Comparison of ENCODE assay signal across 29 cellular contexts in genomic region chr2:209277444-209277843, GRCh38.
"Had no signal": no experiment of that assay in that cellular context is flagged by ENCODE, and none has a peak within 500 bp of the region (broad histone marks: within the 10 kb centered on the region; RNA-seq: fewer than 3 reads in every experiment).

No MANE protein-coding gene starts in this region.

- H3K36me3 ChIP-seq: ascending aorta, breast epithelium, gastrocnemius medialis, heart left ventricle had no signal

- H3K36me3 Mint-ChIP-seq: activated naive CD4-positive, alpha-beta T cell treated with anti-CD3 and anti-CD28 coated beads, Interleukin-2, amount 10 ng/mL, durations not matched to agents 7 days and 5 days; activated naive CD4-positive, alpha-beta T cell treated with anti-CD3 and anti-CD28 coated beads, Interleukin-2, amount 50 U/mL, for 72 hours; activated naive CD8-positive, alpha-beta T cell treated with anti-CD3 and anti-CD28 coated beads, Interleukin-2, amount 10 ng/mL, durations not matched to agents 7 days and 5 days; brain had no signal

- H3K27ac ChIP-seq: ascending aorta, breast epithelium, coronary artery, dorsolateral prefrontal cortex, gastrocnemius medialis, heart left ventricle had no signal

- H3K9me3 ChIP-seq: breast epithelium, gastrocnemius medialis had no signal

- H3K27me3 ChIP-seq: ascending aorta, breast epithelium, gastrocnemius medialis, heart left ventricle had no signal

- H3K4me3 Mint-ChIP-seq: activated CD4-positive, alpha-beta memory T cell treated with anti-CD3 and anti-CD28 coated beads, Interleukin-2, amount 10 ng/mL, durations not matched to agents 7 days and 5 days; activated CD4-positive, alpha-beta T cell treated with anti-CD3 and anti-CD28 coated beads, Interleukin-2, amount 10 ng/mL, durations not matched to agents 7 days and 5 days; activated naive CD4-positive, alpha-beta T cell treated with anti-CD3 and anti-CD28 coated beads, Interleukin-2, amount 10 ng/mL, durations not matched to agents 7 days and 5 days; activated naive CD8-positive, alpha-beta T cell treated with anti-CD3 and anti-CD28 coated beads, Interleukin-2, amount 10 ng/mL, durations not matched to agents 7 days and 5 days; activated T-cell treated with anti-CD3 and anti-CD28 coated beads, Interleukin-2, amount 50 U/mL, for 24 hours; activated T-cell treated with anti-CD3 and anti-CD28 coated beads, Interleukin-2, amount 50 U/mL, for 72 hours; brain; central memory CD8-positive, alpha-beta T cell; dendritic cell treated with granulocyte-macrophage colony-stimulating factor and Interleukin-4, amounts not matched to agents 40 ng/mL and 50 ng/mL, for 4 days; endodermal cell had no signal

- H3K9me3 Mint-ChIP-seq: activated CD4-positive, alpha-beta memory T cell treated with anti-CD3 and anti-CD28 coated beads, Interleukin-2, amount 10 ng/mL, durations not matched to agents 7 days and 5 days; activated CD4-positive, alpha-beta T cell treated with anti-CD3 and anti-CD28 coated beads, Interleukin-2, amount 10 ng/mL, durations not matched to agents 7 days and 5 days; dendritic cell treated with granulocyte-macrophage colony-stimulating factor and Interleukin-4, amounts not matched to agents 40 ng/mL and 50 ng/mL, for 4 days; endodermal cell had no signal

- ATAC-seq: activated naive CD4-positive, alpha-beta T cell treated with anti-CD3 and anti-CD28 coated beads, Interleukin-2, amount 50 U/mL, for 72 hours; activated T-cell treated with anti-CD3 and anti-CD28 coated beads, Interleukin-2, amount 50 U/mL, for 72 hours; esophagus mucosa; gastrocnemius medialis; heart left ventricle had no signal

- H3K4me1 Mint-ChIP-seq: activated CD4-positive, alpha-beta memory T cell treated with anti-CD3 and anti-CD28 coated beads, Interleukin-2, amount 10 ng/mL, durations not matched to agents 7 days and 5 days; activated CD4-positive, alpha-beta T cell treated with anti-CD3 and anti-CD28 coated beads, Interleukin-2, amount 10 ng/mL, durations not matched to agents 7 days and 5 days; activated naive CD4-positive, alpha-beta T cell treated with anti-CD3 and anti-CD28 coated beads, Interleukin-2, amount 10 ng/mL, durations not matched to agents 7 days and 5 days; activated naive CD8-positive, alpha-beta T cell treated with anti-CD3 and anti-CD28 coated beads, Interleukin-2, amount 10 ng/mL, durations not matched to agents 7 days and 5 days; brain; central memory CD8-positive, alpha-beta T cell; endodermal cell had no signal

- H3K4me3 ChIP-seq: ascending aorta, breast epithelium, coronary artery, dorsolateral prefrontal cortex, gastrocnemius medialis, heart left ventricle had no signal

- H3K27ac Mint-ChIP-seq: activated CD4-positive, alpha-beta memory T cell treated with anti-CD3 and anti-CD28 coated beads, Interleukin-2, amount 10 ng/mL, durations not matched to agents 7 days and 5 days; activated CD4-positive, alpha-beta T cell treated with anti-CD3 and anti-CD28 coated beads, Interleukin-2, amount 10 ng/mL, durations not matched to agents 7 days and 5 days; activated naive CD4-positive, alpha-beta T cell treated with anti-CD3 and anti-CD28 coated beads, Interleukin-2, amount 10 ng/mL, durations not matched to agents 7 days and 5 days; activated naive CD4-positive, alpha-beta T cell treated with anti-CD3 and anti-CD28 coated beads, Interleukin-2, amount 50 U/mL, for 72 hours; activated naive CD8-positive, alpha-beta T cell treated with anti-CD3 and anti-CD28 coated beads, Interleukin-2, amount 10 ng/mL, durations not matched to agents 7 days and 5 days; activated T-cell treated with anti-CD3 and anti-CD28 coated beads, Interleukin-2, amount 50 U/mL, for 24 hours; activated T-cell treated with anti-CD3 and anti-CD28 coated beads, Interleukin-2, amount 50 U/mL, for 72 hours; brain; dendritic cell treated with granulocyte-macrophage colony-stimulating factor and Interleukin-4, amounts not matched to agents 40 ng/mL and 50 ng/mL, for 4 days; endodermal cell had no signal

- H3K4me1 ChIP-seq: ascending aorta, breast epithelium, gastrocnemius medialis, heart left ventricle had no signal

- H3K27me3 Mint-ChIP-seq: activated CD4-positive, alpha-beta memory T cell treated with anti-CD3 and anti-CD28 coated beads, Interleukin-2, amount 10 ng/mL, durations not matched to agents 7 days and 5 days; activated CD4-positive, alpha-beta T cell treated with anti-CD3 and anti-CD28 coated beads, Interleukin-2, amount 10 ng/mL, durations not matched to agents 7 days and 5 days; activated naive CD4-positive, alpha-beta T cell treated with anti-CD3 and anti-CD28 coated beads, Interleukin-2, amount 10 ng/mL, durations not matched to agents 7 days and 5 days; activated naive CD8-positive, alpha-beta T cell treated with anti-CD3 and anti-CD28 coated beads, Interleukin-2, amount 10 ng/mL, durations not matched to agents 7 days and 5 days; activated T-cell treated with anti-CD3 and anti-CD28 coated beads, Interleukin-2, amount 50 U/mL, for 24 hours; central memory CD8-positive, alpha-beta T cell; dendritic cell treated with granulocyte-macrophage colony-stimulating factor and Interleukin-4, amounts not matched to agents 40 ng/mL and 50 ng/mL, for 4 days had no signal

- DNase-seq: activated CD4-positive, alpha-beta memory T cell treated with anti-CD3 and anti-CD28 coated beads, Interleukin-2, amount 10 ng/mL, durations not matched to agents 7 days and 5 days; activated CD4-positive, alpha-beta T cell treated with anti-CD3 and anti-CD28 coated beads for 1 hour; activated CD4-positive, alpha-beta T cell treated with anti-CD3 and anti-CD28 coated beads for 4 hours; activated CD4-positive, alpha-beta T cell treated with anti-CD3 and anti-CD28 coated beads, Interleukin-2, amount 10 ng/mL, durations not matched to agents 7 days and 5 days; activated CD4-positive, alpha-beta T cell treated with anti-CD3 and anti-CD28 coated beads, Interleukin-2, amount 50 U/mL, for 4 hours; activated CD8-positive, alpha-beta memory T cell treated with anti-CD3 and anti-CD28 coated beads, Interleukin-2, amount 50 U/mL, for 48 hours; activated gamma-delta T cell; activated naive CD4-positive, alpha-beta T cell; activated naive CD4-positive, alpha-beta T cell treated with anti-CD3 and anti-CD28 coated beads, Interleukin-2, amount 10 ng/mL, durations not matched to agents 7 days and 5 days; activated naive CD8-positive, alpha-beta T cell treated with anti-CD3 and anti-CD28 coated beads, Interleukin-2, amount 10 ng/mL, durations not matched to agents 7 days and 5 days; activated T-cell treated with anti-CD3 and anti-CD28 coated beads for 4 hours; activated T-cell treated with anti-CD3 and anti-CD28 coated beads, Interleukin-2, amount 50 U/mL, for 24 hours; activated T-cell treated with anti-CD3 and anti-CD28 coated beads, Interleukin-2, amount 50 U/mL, for 72 hours; dorsolateral prefrontal cortex; effector memory CD4-positive, alpha-beta T cell; endodermal cell; foreskin fibroblast; gastrocnemius medialis; glutamatergic neuron; heart left ventricle; T-helper 2 cell had no signal
